Comparison of ENCODE assay signal across 10 cellular contexts in the genomic region with DNA sequence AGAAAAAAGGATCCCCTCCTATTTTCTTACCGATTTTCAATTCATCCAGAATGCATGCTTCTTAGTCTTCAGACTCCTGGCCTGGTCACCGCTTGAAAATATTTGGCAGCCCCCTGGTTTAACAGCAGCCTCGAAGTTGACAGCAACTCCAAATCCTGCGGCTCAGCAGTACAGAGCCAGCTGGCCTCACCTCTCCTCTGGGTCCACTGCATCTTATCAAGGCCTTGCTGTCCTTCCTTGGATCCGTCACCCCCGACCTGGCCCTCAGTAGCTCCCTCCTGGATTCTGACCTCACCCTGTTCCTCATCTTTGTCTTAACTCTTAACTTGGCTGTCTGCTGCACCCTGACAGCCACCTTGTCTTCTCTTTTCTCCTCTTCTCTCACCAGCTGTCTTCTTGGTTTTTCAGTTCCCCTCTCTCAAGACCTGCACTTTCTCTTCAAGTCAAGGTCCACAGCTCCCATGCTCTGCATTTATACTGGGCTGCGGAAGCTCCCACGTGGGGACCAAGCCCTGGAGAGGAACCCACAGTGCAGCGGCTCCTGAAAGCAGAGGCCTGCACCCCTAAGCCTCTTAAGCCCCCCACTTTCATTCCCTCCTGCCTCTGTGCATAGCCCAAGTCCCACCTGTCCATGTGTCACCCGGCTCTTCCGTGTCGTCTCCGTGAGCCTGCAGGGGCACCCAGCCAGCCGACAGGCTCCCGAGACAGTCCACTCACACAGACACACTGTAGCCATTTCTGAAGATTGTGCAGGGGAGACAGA. TPM values are rescaled to one million over a fixed set of nuclear protein-coding genes. Genes with fewer than 3 reads are reported as not detected.
A peak's percentile ranks its signal among the peaks of the same experiment; 100 is the strongest.
DNase-seq lines count a peak whose midpoint lies in the region; ATAC-seq, FAIRE-seq and TF ChIP-seq lines count a peak whose summit lies in the region.
"Had no signal": no experiment of that assay in that cellular context is flagged by ENCODE, and none has a peak within 500 bp of the region (broad histone marks: within the 10 kb centered on the region; RNA-seq: fewer than 3 reads in every experiment).

No MANE protein-coding gene starts in this region.

- no peak for TF ChIP-seq POLR2A in GM18505 (IDR thresholded peaks at IDR 0.05; ENCODE audit: borderline replicate concordance, extremely low read depth, insufficient read depth, insufficient read length)

- peak overlapping the region; percentile 64 for H3K9ac ChIP-seq in mesenchymal stem cell (ENCODE audit: low read length)

- H3K18ac ChIP-seq in mesenchymal stem cell (ENCODE audit: low read depth in 1 of 2, low read length in 2 of 2), result no peak overlapping the region

- no peak overlapping the region for H3K14ac ChIP-seq in mesenchymal stem cell (ENCODE audit: low read length in 2 of 2)

- H3K4me2 ChIP-seq in mesenchymal stem cell (ENCODE audit: low read length, poor library complexity, severe bottlenecking), result no peak overlapping the region

- no peak for FAIRE-seq in RCC 7860 (lab: Jason Lieb, UNC)

- no peak overlapping the region for H4K91ac ChIP-seq in mesenchymal stem cell (ENCODE audit: low read length)

- H3K27me3 ChIP-seq in mesenchymal stem cell (ENCODE audit: control insufficient read depth in 1 of 2, insufficient read depth in 1 of 2, low read length in 2 of 2), result peaks cover 0 to 43% of the 10 kb centered on the region in 2 experiments

- H2AFZ ChIP-seq in mesenchymal stem cell (ENCODE audit: low read depth, low read length), result no peak overlapping the region

- H4K8ac ChIP-seq in mesenchymal stem cell (ENCODE audit: low read length), result no peak overlapping the region

- H3K23ac ChIP-seq in mesenchymal stem cell (ENCODE audit: low read length in 2 of 2), result no peak overlapping the region

- DNase-seq in GM20000 (ENCODE audit: low spot score) (peak; percentile 86), mesenchymal stem cell (no peak), RCC 7860 (ENCODE audit: low spot score) (no peak), midbrain (lab: John Stamatoyannopoulos, UW) (no peak), DMS153 treated with DMSO at 0.1 percent for 48 hours (lab: John Stamatoyannopoulos, UW; ENCODE audit: unreplicated experiment) (no peak)
- no peak for DNase-seq in effector CD8-positive, alpha-beta T cell (lab: John Stamatoyannopoulos, UW)
- DNase-seq: activated CD4-positive, alpha-beta T cell treated with anti-CD3 and anti-CD28 coated beads, Interleukin-2, amount 50 U/mL, for 1 hour; occipital lobe had no signal

- WGBS in mesenchymal stem cell, result 84% methylated on average over 15 of the region's 15 CpGs

- H3K9me3 ChIP-seq in mesenchymal stem cell (ENCODE audit: control insufficient read depth, low read length), result no peaks in the 10 kb centered on the region

- peak overlapping the region in 1 of 2 experiments; percentile 59 for H3K4me3 ChIP-seq in mesenchymal stem cell (ENCODE audit: insufficient read depth in 1 of 2, low read depth in 1 of 2, low read length in 2 of 2)

- no peaks in the 10 kb centered on the region for H3K79me1 ChIP-seq in mesenchymal stem cell (replicated peaks; ENCODE audit: low read length, poor library complexity, severe bottlenecking)

- peak overlapping the region; percentile 25 for H2BK5ac ChIP-seq in mesenchymal stem cell (ENCODE audit: low read depth, low read length, poor library complexity, severe bottlenecking)

- peaks cover 0 to 23% of the 10 kb centered on the region in 2 experiments for H3K36me3 ChIP-seq in mesenchymal stem cell (ENCODE audit: control insufficient read depth in 1 of 2, insufficient read depth in 2 of 2, low read depth in 1 of 2, low read length in 2 of 2)

- no peak overlapping the region for H2AK5ac ChIP-seq in mesenchymal stem cell (ENCODE audit: low read length, severe bottlenecking)

- ATAC-seq in GM18505 (IDR thresholded peaks at IDR 0.05; ENCODE audit: unreplicated experiment) (peak; percentile 68), HG03439 (IDR thresholded peaks at IDR 0.05; ENCODE audit: unreplicated experiment) (peak; percentile 48)

- no peak overlapping the region for H3K4ac ChIP-seq in mesenchymal stem cell (ENCODE audit: low read depth in 1 of 2, low read length in 2 of 2)

- H3K4me1 ChIP-seq in mesenchymal stem cell (ENCODE audit: control insufficient read depth, insufficient read depth, low read depth, low read length), result peaks cover 9% of the 10 kb centered on the region

- H3K27ac ChIP-seq in mesenchymal stem cell (ENCODE audit: low read length, poor library complexity, severe bottlenecking), result no peak overlapping the region

- no peak overlapping the region for H2BK120ac ChIP-seq in mesenchymal stem cell (ENCODE audit: low read depth, low read length)

- H2BK15ac ChIP-seq in mesenchymal stem cell (ENCODE audit: low read depth, poor library complexity, severe bottlenecking), result no peak overlapping the region

- H2BK12ac ChIP-seq in mesenchymal stem cell (ENCODE audit: low read length in 2 of 2), result no peak overlapping the region

- TF ChIP-seq CTCF in GM20000 (IDR thresholded peaks at IDR 0.05; ENCODE audit: extremely low read depth, missing control alignments), result no peak

RNA-seq across cellular contexts. Expression of a gene that starts 6.0 kb away (rescaled TPM):
- 6.2 TPM for polyA plus RNA-seq in mesenchymal stem cell (2013, experiment 1 of 2)
- 6.3 TPM for polyA plus RNA-seq in mesenchymal stem cell (2013, experiment 2 of 2)

RNA-seq across cellular contexts. Expression of a gene that starts 51.2 kb away (rescaled TPM):
- not detected for polyA plus RNA-seq in mesenchymal stem cell (2013, experiment 1 of 2)
- polyA plus RNA-seq in mesenchymal stem cell (2013, experiment 2 of 2), result not detected

RNA-seq across cellular contexts. Expression of a gene that starts 58.3 kb away (rescaled TPM):
- 6.6 TPM for polyA plus RNA-seq in mesenchymal stem cell (2013, experiment 1 of 2)
- 6.5 TPM for polyA plus RNA-seq in mesenchymal stem cell (2013, experiment 2 of 2)
